9 cellular contexts compared by ENCODE assay signal in the genomic region with DNA sequence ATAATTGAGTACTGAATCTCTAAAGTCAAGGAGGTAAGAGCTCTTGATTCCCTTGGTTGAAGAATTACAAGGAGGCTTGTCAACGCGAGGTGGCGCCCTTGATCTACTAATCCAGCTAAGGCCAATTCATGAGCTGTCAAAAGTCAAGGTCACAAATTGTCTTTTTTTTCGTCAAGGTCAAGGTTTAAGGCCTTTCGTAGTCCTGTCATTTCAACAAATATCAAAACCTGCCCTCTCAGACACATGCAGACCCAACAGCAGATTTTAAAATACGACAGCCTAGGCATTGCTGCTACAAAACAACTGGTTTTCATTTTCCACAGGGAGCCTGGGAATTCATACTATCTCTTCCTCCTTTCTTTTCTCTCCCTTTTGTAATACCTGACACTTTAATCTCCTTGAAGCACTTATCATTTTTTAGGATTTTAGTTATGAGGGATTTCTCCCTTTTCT. TPM values are rescaled to one million over a fixed set of nuclear protein-coding genes. Genes with fewer than 3 reads are reported as not detected.
A peak's percentile ranks its signal among the peaks of the same experiment; 100 is the strongest.
DNase-seq lines count a peak whose midpoint lies in the region; ATAC-seq and TF ChIP-seq lines count a peak whose summit lies in the region.
"Had no signal": no experiment of that assay in that cellular context is flagged by ENCODE, and none has a peak within 500 bp of the region (broad histone marks: within the 10 kb centered on the region; RNA-seq: fewer than 3 reads in every experiment).

No MANE protein-coding gene starts in this region.

- no peak for TF ChIP-seq POLR2A in sigmoid colon (IDR thresholded peaks at IDR 0.05)

- no peaks in the 10 kb centered on the region for H3K36me3 Mint-ChIP-seq in T-cell

- H3K27me3 ChIP-seq in left ventricle myocardium inferior (ENCODE audit: low read depth) (peaks cover 99% of the 10 kb centered on the region), sigmoid colon (peaks cover 0 to 36% (median 0%) of the 10 kb centered on the region in 3 donors)

- peak; percentile 84 for TF ChIP-seq CTCF in left ventricle myocardium inferior (IDR thresholded peaks at IDR 0.05; ENCODE audit: borderline replicate concordance)
- peak in 3 of 4 experiments; percentile 58 to 81 (median 76) for TF ChIP-seq CTCF in sigmoid colon (IDR thresholded peaks at IDR 0.05)

- H3K9me3 Mint-ChIP-seq in T-cell = no peaks in the 10 kb centered on the region
- H3K9me3 Mint-ChIP-seq: dendritic cell treated with granulocyte-macrophage colony-stimulating factor and Interleukin-4, amounts not matched to agents 40 ng/mL and 50 ng/mL, for 4 days had no signal

- H3K27ac ChIP-seq in left ventricle myocardium inferior (replicated peaks) (no peak overlapping the region), sigmoid colon (peak overlapping the region in 3 of 4 donors; percentile 97 to 98 (median 98))

- peak in 2 of 4 experiments; percentile 34 to 46 for ATAC-seq in T-cell (replicated peaks in 1 of 4)
- ATAC-seq in HG02884 (IDR thresholded peaks at IDR 0.05; ENCODE audit: unreplicated experiment) = no peak
- ATAC-seq in HG02852 (IDR thresholded peaks at IDR 0.05; ENCODE audit: unreplicated experiment) = no peak

- CTCF ChIA-PET in T-cell (lab: Charles Lee) = interaction anchor here (0.5 to 2.4 kb wide), 51 partner anchors 9 to 1726 kb away, joined by 3 to 23 read pairs (median 4); a partner anchor contains a TSS

- peaks cover 37 to 40% (median 39%) of the 10 kb centered on the region in 3 donors for H3K4me1 Mint-ChIP-seq in T-cell

- POLR2A ChIA-PET in T-cell (lab: Charles Lee) = interaction anchor here in 1 of 2 donors (0.6 kb wide), 1 partner anchor 13 kb away, joined by 3 read pairs; no protein-coding TSS in a partner anchor

- H3K36me3 ChIP-seq in left ventricle myocardium inferior (no peaks in the 10 kb centered on the region), sigmoid colon (no peaks in the 10 kb centered on the region)

- 1 to 4% methylated on average over 6 of the region's 6 CpGs for WGBS in sigmoid colon, 2 donors

- H3K27ac Mint-ChIP-seq in T-cell = no peak overlapping the region
- H3K27ac Mint-ChIP-seq: dendritic cell treated with granulocyte-macrophage colony-stimulating factor and Interleukin-4, amounts not matched to agents 40 ng/mL and 50 ng/mL, for 4 days had no signal

- intact Hi-C loops in left ventricle myocardium inferior (cut with micrococcal nuclease) = loop anchor here (5.0 kb wide), 1 partner anchor 881 kb away; no protein-coding TSS in a partner anchor
- intact Hi-C loops in sigmoid colon (cut with DNase I) = loop anchor here (5.0 to 10.0 kb wide), 3 partner anchors 466 to 978 kb away; a partner anchor contains a TSS

- H3K27me3 Mint-ChIP-seq in T-cell = peaks cover 71 to 81% of the 10 kb centered on the region in 2 donors

- no peak for TF ChIP-seq EP300 in sigmoid colon (IDR thresholded peaks at IDR 0.05)

- H3K4me1 ChIP-seq in left ventricle myocardium inferior = peaks cover 44% of the 10 kb centered on the region
- peaks cover 0 to 60% (median 35%) of the 10 kb centered on the region in 4 donors for H3K4me1 ChIP-seq in sigmoid colon

- H3K4me3 Mint-ChIP-seq in T-cell = no peak overlapping the region
- H3K4me3 Mint-ChIP-seq: dendritic cell treated with granulocyte-macrophage colony-stimulating factor and Interleukin-4, amounts not matched to agents 40 ng/mL and 50 ng/mL, for 4 days had no signal

- DNase-seq in EH (ENCODE audit: low read depth) = peak; percentile 87
- peak; percentile 23 for DNase-seq in NCI-H1048 (lab: John Stamatoyannopoulos, UW)
- DNase-seq in T-cell = peak; percentile 49 to 89 (median 78)
- peak; percentile 63 for DNase-seq in amniotic epithelial cell (ENCODE audit: low read depth)
- DNase-seq in left ventricle myocardium inferior = peak; percentile 83
- peak; percentile 94 for DNase-seq in sigmoid colon

- H3K9me3 ChIP-seq in left ventricle myocardium inferior (replicated peaks) (no peaks in the 10 kb centered on the region), sigmoid colon (no peaks in the 10 kb centered on the region)

- H3K4me3 ChIP-seq in left ventricle myocardium inferior = no peak overlapping the region
- peak overlapping the region; percentile 63 to 78 (median 70) for H3K4me3 ChIP-seq in sigmoid colon

RNA-seq across cellular contexts. Expression of a gene that starts 3.6 kb away (rescaled TPM):
- total RNA-seq in T-cell = not detected
- total RNA-seq in left ventricle myocardium inferior = not detected
- 10 to 100 TPM in 3 of 4 donors, 1 to 10 TPM in 1; 9.4 to 35.3 (median 21.8) TPM for total RNA-seq in sigmoid colon
- 10 to 100 TPM; 10.7 to 21.6 (median 17.1) TPM for polyA plus RNA-seq in sigmoid colon

RNA-seq across cellular contexts. Expression of a gene that starts 11.3 kb away (rescaled TPM):
- total RNA-seq in T-cell (not detected), left ventricle myocardium inferior (not detected), sigmoid colon (10 to 100 TPM; 18.7 to 25.0 (median 22.1) TPM)
- polyA plus RNA-seq in sigmoid colon = 1 to 10 TPM; 3.0 to 6.0 (median 4.8) TPM

RNA-seq across cellular contexts. Expression of a gene that starts 22.2 kb away (rescaled TPM):
- under 1 TPM in 3 of 5 donors, not detected in 2; 0.36 to 0.75 (median 0.51) TPM for total RNA-seq in T-cell
- total RNA-seq in left ventricle myocardium inferior = not detected
- total RNA-seq in sigmoid colon = 10 to 100 TPM; 55.1 to 64.0 (median 59.5) TPM
- polyA plus RNA-seq in sigmoid colon = 10 to 100 TPM; 22.2 to 25.0 (median 22.8) TPM

RNA-seq across cellular contexts. Expression of a gene that starts 31.0 kb away (rescaled TPM):
- total RNA-seq in T-cell (under 1 TPM; 0.57 to 0.95 (median 0.79) TPM), left ventricle myocardium inferior (not detected), sigmoid colon (10 to 100 TPM; 13.0 to 35.7 (median 18.2) TPM)
- polyA plus RNA-seq in sigmoid colon = 10 to 100 TPM; 21.4 to 22.4 (median 21.6) TPM

RNA-seq across cellular contexts. Expression of a gene that starts 39.8 kb away (rescaled TPM):
- total RNA-seq in T-cell (under 1 TPM in 1 of 5 donors, not detected in 4; 0.67 TPM), left ventricle myocardium inferior (0.36 TPM), sigmoid colon (1 to 10 TPM; 4.7 to 9.1 (median 7.3) TPM)
- 10 to 100 TPM; 18.0 to 23.9 (median 18.0) TPM for polyA plus RNA-seq in sigmoid colon

Comparison
In these comparisons a context has a peak if more than half of its experiments do, and no peak if none do; other contexts are left out.
1. DNase-seq: peak in every context shown above with its lines; median percentile 94 in sigmoid colon; 87 in EH; 83 in left ventricle myocardium inferior; 78 in T-cell; 63 in amniotic epithelial cell; 23 in NCI-H1048.
2. RNA of a gene that starts 3.6 kb away (total RNA-seq): 9.4 to 35.3 TPM in sigmoid colon; not detected in T-cell and not detected in left ventricle myocardium inferior (single experiment); every median in the first group is over 10 times any median in the second.
3. RNA of a gene that starts 11.3 kb away (total RNA-seq): 18.7 to 25.0 TPM in sigmoid colon; not detected in T-cell and not detected in left ventricle myocardium inferior (single experiment); every median in the first group is over 10 times any median in the second.
4. RNA of a gene that starts 22.2 kb away (total RNA-seq): 55.1 to 64.0 TPM in sigmoid colon; 0.36 to 0.75 TPM in T-cell and not detected in left ventricle myocardium inferior (single experiment); every median in the first group is over 10 times any median in the second.